ENCODE assay signal across 21 cellular contexts in the genomic region with DNA sequence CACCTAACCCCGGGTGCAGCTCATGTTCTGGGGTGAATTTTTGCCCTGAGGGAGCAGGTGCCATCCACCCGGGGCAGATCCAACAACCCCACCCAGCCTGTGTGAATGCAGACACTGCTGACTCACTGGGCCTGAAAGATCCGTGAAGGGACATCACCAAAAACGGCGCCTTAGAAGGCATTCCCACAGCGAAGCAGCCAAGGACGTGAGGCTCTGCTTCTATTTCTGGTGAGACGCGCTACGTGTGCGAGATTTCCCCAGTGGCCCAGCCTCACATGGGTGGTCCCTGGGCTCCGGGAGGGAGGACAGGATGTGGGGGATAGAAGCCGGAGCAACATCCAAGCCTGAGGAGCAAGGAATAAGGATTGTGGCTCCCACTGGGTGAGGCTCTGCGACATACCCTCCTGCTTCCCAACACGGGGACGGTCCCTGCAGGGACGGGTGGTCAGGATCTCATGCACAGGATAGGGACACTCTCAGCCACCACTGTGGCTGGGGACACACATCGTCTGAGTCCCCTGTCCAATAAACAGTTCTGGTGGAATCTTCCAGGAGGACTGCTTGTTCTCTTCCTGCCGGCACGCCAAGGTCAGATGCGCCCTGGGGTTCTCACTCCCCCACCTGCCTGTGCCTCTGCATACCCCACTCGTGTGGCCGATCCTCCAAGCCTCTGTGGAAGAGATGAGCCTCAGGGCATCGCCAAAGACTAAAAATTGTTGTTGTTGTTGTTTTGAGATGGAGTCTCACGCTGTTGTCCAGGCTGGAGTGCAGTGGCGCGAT.
DNase-seq lines count a peak whose midpoint lies in the region; ATAC-seq and TF ChIP-seq lines count a peak whose summit lies in the region.
"Had no signal": no experiment of that assay in that cellular context is flagged by ENCODE, and none has a peak within 500 bp of the region (broad histone marks: within the 10 kb centered on the region; RNA-seq: fewer than 3 reads in every experiment).

No MANE protein-coding gene starts in this region.

- TF ChIP-seq CTCF in heart left ventricle (IDR thresholded peaks at IDR 0.05), result no peak
- TF ChIP-seq CTCF in psoas muscle (IDR thresholded peaks at IDR 0.05), result no peak

- H3K4me1 Mint-ChIP-seq in activated CD4-positive, alpha-beta T cell treated with anti-CD3 and anti-CD28 coated beads, Interleukin-2, amount 10 ng/mL, durations not matched to agents 24 days and 14 days, result peaks cover 4% of the 10 kb centered on the region
- H3K4me1 Mint-ChIP-seq: activated naive CD8-positive, alpha-beta T cell treated with anti-CD3 and anti-CD28 coated beads for 36 hours had no signal

- no peaks in the 10 kb centered on the region for H3K36me3 Mint-ChIP-seq in activated CD4-positive, alpha-beta T cell treated with anti-CD3 and anti-CD28 coated beads, Interleukin-2, amount 10 ng/mL, durations not matched to agents 24 days and 14 days (ENCODE audit: low read depth)
- H3K36me3 Mint-ChIP-seq: activated naive CD8-positive, alpha-beta T cell treated with anti-CD3 and anti-CD28 coated beads for 36 hours had no signal

- 46 to 52% (median 50%) methylated on average over 22 to 27 of the region's 27 CpGs for WGBS in heart left ventricle, 4 donors
- WGBS in psoas muscle, 3 donors, result 38 to 59% (median 48%) methylated on average over 27 of the region's 27 CpGs

- DNase-seq in heart left ventricle, result peak; percentile 66 to 78 (median 72)
- no peak for DNase-seq in cardiac septum (ENCODE audit: low spot score)
- no peak for DNase-seq in left ventricle myocardium superior
- peak; percentile 52 to 89 for DNase-seq in psoas muscle
- no peak for DNase-seq in activated effector memory CD4-positive, alpha-beta T cell treated with Interleukin-2 at 50 U/mL for 16 hours
- DNase-seq in activated CD4-positive, alpha-beta T cell treated with anti-CD3 and anti-CD28 coated beads, Interleukin-2, amount 10 ng/mL, durations not matched to agents 24 days and 14 days, result no peak
- DNase-seq in DMS79 (lab: John Stamatoyannopoulos, UW), result no peak
- DNase-seq: activated CD4-positive, alpha-beta T cell treated with anti-CD3 and anti-CD28 coated beads, Interleukin-2, amount 50 U/mL, for 4 hours; activated naive CD8-positive, alpha-beta T cell treated with anti-CD3 and anti-CD28 coated beads for 36 hours; activated T-cell treated with anti-CD3 and anti-CD28 coated beads, Interleukin-2, amount 50 U/mL, for 4 hours; DMS79 treated with DMSO at 0.1 percent for 48 hours; effector CD8-positive, alpha-beta T cell; foreskin melanocyte; HFFc6; NCI-H187; PC-3; stimulated activated CD4-positive, alpha-beta T cell treated with anti-CD3 and anti-CD28 coated beads, Interleukin-4, amount 100 ng/mL, for 1 hour had no signal

- no peaks in the 10 kb centered on the region for H3K9me3 Mint-ChIP-seq in activated CD4-positive, alpha-beta T cell treated with anti-CD3 and anti-CD28 coated beads, Interleukin-2, amount 10 ng/mL, durations not matched to agents 24 days and 14 days
- H3K9me3 Mint-ChIP-seq: activated naive CD8-positive, alpha-beta T cell treated with anti-CD3 and anti-CD28 coated beads for 36 hours; activated T-cell treated with anti-CD3 and anti-CD28 coated beads, Interleukin-2, amount 50 U/mL, for 4 hours; HFFc6 had no signal

- H3K4me3 Mint-ChIP-seq in activated CD4-positive, alpha-beta T cell treated with anti-CD3 and anti-CD28 coated beads, Interleukin-2, amount 10 ng/mL, durations not matched to agents 24 days and 14 days, result no peak overlapping the region
- H3K4me3 Mint-ChIP-seq: activated naive CD8-positive, alpha-beta T cell treated with anti-CD3 and anti-CD28 coated beads for 36 hours; activated T-cell treated with anti-CD3 and anti-CD28 coated beads, Interleukin-2, amount 50 U/mL, for 4 hours; HFFc6 had no signal

- H3K4me3 ChIP-seq in heart left ventricle, result no peak overlapping the region
- H3K4me3 ChIP-seq in psoas muscle, result no peak overlapping the region
- H3K4me3 ChIP-seq: cardiac muscle cell, tibial nerve had no signal

- intact Hi-C loops in heart left ventricle (cut with DNase I) (no loop called here), cardiac septum (cut with DNase I) (loop anchor here (5.0 kb wide), 1 partner anchor 35 kb away; no protein-coding TSS in a partner anchor), left ventricle myocardium superior (cut with micrococcal nuclease) (no loop called here), psoas muscle (cut with DNase I) (loop anchor here in 1 of 2 donors (5.0 kb wide), 1 partner anchor 50 kb away; no protein-coding TSS in a partner anchor)
- intact Hi-C loops in activated CD4-positive, alpha-beta T cell treated with anti-CD3 and anti-CD28 coated beads, Interleukin-2, amount 10 ng/mL, durations not matched to agents 24 days and 14 days (cut with micrococcal nuclease), result no loop called here

- peak; percentile 29 to 63 (median 50) for ATAC-seq in heart left ventricle
- ATAC-seq in left ventricle myocardium superior, result peak; percentile 51
- peak; percentile 61 to 73 (median 72) for ATAC-seq in psoas muscle
- no peak for ATAC-seq in HG02981 (IDR thresholded peaks at IDR 0.05; ENCODE audit: unreplicated experiment)
- ATAC-seq: activated T-cell treated with anti-CD3 and anti-CD28 coated beads, Interleukin-2, amount 50 U/mL, for 4 hours; PC-3; sciatic nerve had no signal

- H3K36me3 ChIP-seq in heart left ventricle (peaks cover 0 to 7% (median 0%) of the 10 kb centered on the region in 9 donors), psoas muscle (ENCODE audit: insufficient read depth in 1 of 2, low read depth in 1 of 2) (no peaks in the 10 kb centered on the region)
- H3K36me3 ChIP-seq: tibial nerve had no signal

- no peak for TF ChIP-seq POLR2A in heart left ventricle (IDR thresholded peaks at IDR 0.05)

- no peak overlapping the region for H3K27ac Mint-ChIP-seq in activated CD4-positive, alpha-beta T cell treated with anti-CD3 and anti-CD28 coated beads, Interleukin-2, amount 10 ng/mL, durations not matched to agents 24 days and 14 days
- H3K27ac Mint-ChIP-seq: activated naive CD8-positive, alpha-beta T cell treated with anti-CD3 and anti-CD28 coated beads for 36 hours; HFFc6 had no signal

- H3K9me3 ChIP-seq in heart left ventricle, result no peaks in the 10 kb centered on the region
- H3K9me3 ChIP-seq in psoas muscle, result no peaks in the 10 kb centered on the region
- H3K9me3 ChIP-seq: tibial nerve had no signal

- H3K27ac ChIP-seq in heart left ventricle (peak overlapping the region; percentile 19 to 81 (median 74)), psoas muscle (peak overlapping the region; percentile 85)

- peaks cover 20% of the 10 kb centered on the region for H3K27me3 Mint-ChIP-seq in activated CD4-positive, alpha-beta T cell treated with anti-CD3 and anti-CD28 coated beads, Interleukin-2, amount 10 ng/mL, durations not matched to agents 24 days and 14 days

- H3K27me3 ChIP-seq in heart left ventricle, result no peaks in the 10 kb centered on the region
- no peaks in the 10 kb centered on the region for H3K27me3 ChIP-seq in psoas muscle (ENCODE audit: insufficient read depth in 3 of 3, low read length in 2 of 3)
- H3K27me3 ChIP-seq: cardiac muscle cell, tibial nerve had no signal

- H3K4me1 ChIP-seq in heart left ventricle (peaks cover 22 to 94% (median 69%) of the 10 kb centered on the region in 12 donors), psoas muscle (peaks cover 97% of the 10 kb centered on the region)

Comparison
In these comparisons a context has a peak if more than half of its experiments do, and no peak if none do; other contexts are left out.
1. DNase-seq: peak in heart left ventricle (5 of 5) and psoas muscle (2 of 2); none in cardiac septum (single experiment), left ventricle myocardium superior (single experiment), activated effector memory CD4-positive, alpha-beta T cell treated with Interleukin-2 at 50 U/mL for 16 hours (single experiment), activated CD4-positive, alpha-beta T cell treated with anti-CD3 and anti-CD28 coated beads, Interleukin-2, amount 10 ng/mL, durations not matched to agents 24 days and 14 days (single experiment) and DMS79 (single experiment).